Comparison of ENCODE assay signal across 8 cellular contexts in genomic region chrX:40174594-40175415, GRCh38.
DNase-seq lines count a peak whose midpoint lies in the region; ATAC-seq and TF ChIP-seq lines count a peak whose summit lies in the region.

No MANE protein-coding gene starts in this region.

- no peak for TF ChIP-seq CTCF in ovary (IDR thresholded peaks at IDR 0.05)

- H3K4me3 Mint-ChIP-seq in activated T-cell treated with anti-CD3 and anti-CD28 coated beads, Interleukin-2, amount 50 U/mL, for 4 hours, result peak overlapping the region; percentile 89

- intact Hi-C loops in ovary (cut with DNase I), result loop anchor here in 2 of 4 donors (5.0 kb wide), 3 partner anchors 87 to 358 kb away; no protein-coding TSS in a partner anchor

- TF ChIP-seq EP300 in ovary (IDR thresholded peaks at IDR 0.05), result no peak

- peaks cover 11% of the 10 kb centered on the region for H3K79me2 ChIP-seq in ACC112 (ENCODE audit: control insufficient read depth, insufficient read depth, low read length, unreplicated experiment)

- DNase-seq in NCI-H2081 treated with DMSO at 0.1 percent for 48 hours (lab: John Stamatoyannopoulos, UW), result peak; percentile 31
- DNase-seq in activated T-cell treated with anti-CD3 and anti-CD28 coated beads, Interleukin-2, amount 50 U/mL, for 4 hours, result peak; percentile 45
- DNase-seq in glomerular visceral epithelial cell (ENCODE audit: extremely low spot score), result peak; percentile 13
- DNase-seq in ovary, result peak; percentile 58 to 74 (median 65)
- DNase-seq in inferior parietal cortex (ENCODE audit: extremely low spot score), result no peak
- no peak for DNase-seq in mesenteric fat pad (ENCODE audit: low spot score)

- H3K4me3 ChIP-seq in ACC112 (ENCODE audit: low read depth, low read length) (peak overlapping the region; percentile 84), ovary (peak overlapping the region; percentile 62)

- 6 to 13% (median 7%) methylated on average over 56 of the region's 56 CpGs for WGBS in ovary, 3 donors

- no peaks in the 10 kb centered on the region for H3K9me3 Mint-ChIP-seq in activated T-cell treated with anti-CD3 and anti-CD28 coated beads, Interleukin-2, amount 50 U/mL, for 4 hours

- H3K27me3 ChIP-seq in ACC112 (ENCODE audit: insufficient read depth, low read length) (no peaks in the 10 kb centered on the region), ovary (no peaks in the 10 kb centered on the region)

- peaks cover 34% of the 10 kb centered on the region for H3K4me1 Mint-ChIP-seq in activated T-cell treated with anti-CD3 and anti-CD28 coated beads, Interleukin-2, amount 50 U/mL, for 4 hours (ENCODE audit: low read depth)

- H2AFZ ChIP-seq in ACC112 (ENCODE audit: low read length, unreplicated experiment), result no peak overlapping the region

- H3K27ac ChIP-seq in ACC112 (ENCODE audit: low read depth, low read length) (peak overlapping the region; percentile 81), ovary (peak overlapping the region; percentile 68 to 89)

- ATAC-seq in GM19324 (IDR thresholded peaks at IDR 0.05; ENCODE audit: low FRiP score, unreplicated experiment), result peak; percentile 21
- peak; percentile 8 to 11 for ATAC-seq in activated T-cell treated with anti-CD3 and anti-CD28 coated beads, Interleukin-2, amount 50 U/mL, for 4 hours

- H3K4me1 ChIP-seq in ACC112 (ENCODE audit: control insufficient read depth, insufficient read depth, low read length, unreplicated experiment), result peaks cover 26% of the 10 kb centered on the region
- no peaks in the 10 kb centered on the region for H3K4me1 ChIP-seq in ovary (ENCODE audit: insufficient read depth)

- no peaks in the 10 kb centered on the region for H3K36me3 ChIP-seq in ACC112 (ENCODE audit: insufficient read depth, low read length)
- no peaks in the 10 kb centered on the region for H3K36me3 ChIP-seq in ovary

- no peaks in the 10 kb centered on the region for H3K27me3 Mint-ChIP-seq in activated T-cell treated with anti-CD3 and anti-CD28 coated beads, Interleukin-2, amount 50 U/mL, for 4 hours (ENCODE audit: low read depth)

- no peaks in the 10 kb centered on the region for H3K36me3 Mint-ChIP-seq in activated T-cell treated with anti-CD3 and anti-CD28 coated beads, Interleukin-2, amount 50 U/mL, for 4 hours (ENCODE audit: insufficient read depth)

- no peak for TF ChIP-seq POLR2A in ovary (IDR thresholded peaks at IDR 0.05)

- no peaks in the 10 kb centered on the region for H3K9me3 ChIP-seq in ovary

Comparison
In these comparisons a context has a peak if more than half of its experiments do, and no peak if none do; other contexts are left out.
1. DNase-seq: peak in NCI-H2081 treated with DMSO at 0.1 percent for 48 hours (single experiment), activated T-cell treated with anti-CD3 and anti-CD28 coated beads, Interleukin-2, amount 50 U/mL, for 4 hours (single experiment), glomerular visceral epithelial cell (single experiment) and ovary (5 of 5); none in inferior parietal cortex (single experiment) and mesenteric fat pad (single experiment).